ENCODE assay signal across 1 cellular context in the genomic region with DNA sequence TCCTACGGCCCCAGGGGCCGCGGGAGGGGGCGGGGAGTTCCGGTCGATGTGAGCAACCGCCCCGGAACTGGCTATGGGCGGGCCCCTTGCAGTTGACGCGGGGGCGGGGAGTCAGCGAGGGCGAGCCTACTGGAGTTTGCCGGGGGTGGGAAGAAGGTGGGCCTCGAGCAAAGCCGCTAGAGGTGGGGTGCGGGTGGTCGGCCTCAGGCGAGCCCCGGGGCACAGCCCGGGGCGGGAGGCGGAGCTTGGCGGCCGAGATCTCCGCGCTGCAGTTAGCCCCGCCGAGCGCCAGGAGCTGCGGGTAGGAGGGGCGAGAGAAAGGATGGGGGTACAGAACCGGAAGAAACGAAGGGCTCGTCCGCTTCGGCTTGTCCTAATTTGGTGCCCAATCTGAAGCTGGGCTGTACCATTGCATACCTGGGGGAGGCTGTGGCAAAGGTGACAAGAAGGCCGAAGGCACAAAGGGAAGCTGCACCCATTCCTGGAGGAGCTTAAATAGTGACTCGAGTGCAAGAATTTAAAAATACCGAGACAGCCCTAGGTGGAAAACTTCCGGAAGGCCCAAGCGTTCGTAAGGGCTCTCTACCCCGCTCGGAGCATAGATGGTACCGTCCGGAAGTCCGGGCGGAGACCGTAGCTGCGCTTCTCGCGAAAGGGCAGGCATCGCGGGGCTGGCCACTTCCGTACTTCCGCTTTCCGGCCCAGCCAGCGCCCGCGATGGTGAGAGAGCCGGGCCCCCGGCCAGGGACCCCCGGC.
TF ChIP-seq lines count a peak whose summit lies in the region.

Gene ARPC4, plus strand, starts transcription at position 678 of the 756 bp plus-strand sequence. Its CDS starts 40 bp downstream, at position 718.
A gene with protein sequence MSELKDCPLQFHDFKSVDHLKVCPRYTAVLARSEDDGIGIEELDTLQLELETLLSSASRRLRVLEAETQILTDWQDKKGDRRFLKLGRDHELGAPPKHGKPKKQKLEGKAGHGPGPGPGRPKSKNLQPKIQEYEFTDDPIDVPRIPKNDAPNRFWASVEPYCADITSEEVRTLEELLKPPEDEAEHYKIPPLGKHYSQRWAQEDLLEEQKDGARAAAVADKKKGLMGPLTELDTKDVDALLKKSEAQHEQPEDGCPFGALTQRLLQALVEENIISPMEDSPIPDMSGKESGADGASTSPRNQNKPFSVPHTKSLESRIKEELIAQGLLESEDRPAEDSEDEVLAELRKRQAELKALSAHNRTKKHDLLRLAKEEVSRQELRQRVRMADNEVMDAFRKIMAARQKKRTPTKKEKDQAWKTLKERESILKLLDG (minus strand): TSS at position 69 of the 756 bp plus-strand sequence. CDS start 1,007 bp downstream, outside the sequence.

TF ChIP-seq in K562, 482 proteins besides CTCF, POLR2A, EP300 and RAD21 (continued from another document and continues in another):
- TF ChIP-seq, protein P1, sequence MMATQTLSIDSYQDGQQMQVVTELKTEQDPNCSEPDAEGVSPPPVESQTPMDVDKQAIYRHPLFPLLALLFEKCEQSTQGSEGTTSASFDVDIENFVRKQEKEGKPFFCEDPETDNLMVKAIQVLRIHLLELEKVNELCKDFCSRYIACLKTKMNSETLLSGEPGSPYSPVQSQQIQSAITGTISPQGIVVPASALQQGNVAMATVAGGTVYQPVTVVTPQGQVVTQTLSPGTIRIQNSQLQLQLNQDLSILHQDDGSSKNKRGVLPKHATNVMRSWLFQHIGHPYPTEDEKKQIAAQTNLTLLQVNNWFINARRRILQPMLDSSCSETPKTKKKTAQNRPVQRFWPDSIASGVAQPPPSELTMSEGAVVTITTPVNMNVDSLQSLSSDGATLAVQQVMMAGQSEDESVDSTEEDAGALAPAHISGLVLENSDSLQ (IDR thresholded peaks at IDR 0.05): no peak
- TF ChIP-seq FOXA1 (IDR thresholded peaks at IDR 0.05; ENCODE audit: borderline replicate concordance) (no peak), HNRNPUL1 (IDR thresholded peaks at IDR 0.05; ENCODE audit: low read length) (no peak), ZNF766 (CRISPR knock-in tag; conservative IDR thresholded peaks at IDR 0.05) (no peak; the same call in 1 of the 2 replicates), MCM7 (IDR thresholded peaks at IDR 0.05) (no peak), KLF16 (IDR thresholded peaks at IDR 0.05) (no peak), ZBTB1 (CRISPR knock-in tag; IDR thresholded peaks at IDR 0.05; ENCODE audit: borderline replicate concordance, low read depth) (0 out of 2 replicates have a peak, but pooled peaks have one; percentile 35), ZNF699 (CRISPR knock-in tag; IDR thresholded peaks at IDR 0.05; ENCODE audit: insufficient replicate concordance) (no peak), YY1 (IDR thresholded peaks at IDR 0.05; ENCODE audit: borderline replicate concordance in 1 of 3, control insufficient read depth in 1 of 3, extremely low read depth in 1 of 3, insufficient read depth in 3 of 3, insufficient read length in 1 of 3, insufficient replicate concordance in 2 of 3, low read depth in 1 of 3, low read length in 2 of 3) (peak in 2 of 3 experiments; percentile 62 to 77), ZNF518B (CRISPR knock-in tag; IDR thresholded peaks at IDR 0.05) (no peak), ZNF140 (CRISPR knock-in tag; IDR thresholded peaks at IDR 0.05) (no peak), ZFX (CRISPR knock-in tag; IDR thresholded peaks at IDR 0.05) (peak; percentile 64; the same call in 1 of the 2 replicates), GABPB1 (CRISPR knock-in tag; IDR thresholded peaks at IDR 0.05) (peak; percentile 83), SAP30 (IDR thresholded peaks at IDR 0.05; ENCODE audit: borderline replicate concordance, insufficient read depth, low read depth, low read length, poor library complexity, severe bottlenecking) (peak; percentile 5), CBX8 (IDR thresholded peaks at IDR 0.05; ENCODE audit: borderline replicate concordance, extremely low read depth, low read depth, low read length, poor library complexity, severe bottlenecking) (no peak), MBD1 (CRISPR knock-in tag; IDR thresholded peaks at IDR 0.05) (no peak), HDAC1 (IDR thresholded peaks at IDR 0.05) (peak in 1 of 2 experiments; percentile 43; a peak in 1 of 4 replicates), XRCC5 (IDR thresholded peaks at IDR 0.05; ENCODE audit: low read depth, low read length) (no peak), ZNF583 (CRISPR knock-in tag; IDR thresholded peaks at IDR 0.05) (no peak), TCF7 (IDR thresholded peaks at IDR 0.05; ENCODE audit: borderline replicate concordance) (no peak), ARID4B (CRISPR knock-in tag; IDR thresholded peaks at IDR 0.05) (no peak; the same call in 1 of the 2 replicates), GTF2B (IDR thresholded peaks at IDR 0.05; ENCODE audit: extremely low read depth, insufficient read length) (no peak), ZZZ3 (IDR thresholded peaks at IDR 0.05) (0 out of 2 replicates have a peak, but pooled peaks have one; percentile 62), KAT2B (IDR thresholded peaks at IDR 0.05; ENCODE audit: low read depth, low read length) (no peak), HDAC8 (tag; IDR thresholded peaks at IDR 0.05) (no peak), FOXJ2 (tag; IDR thresholded peaks at IDR 0.05) (peak; percentile 75), KLF13 (tag; IDR thresholded peaks at IDR 0.05; ENCODE audit: borderline replicate concordance, low read depth) (0 out of 2 replicates have a peak, but pooled peaks have one; percentile 74), HMG20A (CRISPR knock-in tag; conservative IDR thresholded peaks at IDR 0.05) (no peak; the same call in 1 of the 2 replicates), ZNF263 (CRISPR knock-in tag; IDR thresholded peaks at IDR 0.05; ENCODE audit: borderline replicate concordance) (no peak), RCOR1 (IDR thresholded peaks at IDR 0.05; ENCODE audit: borderline replicate concordance in 1 of 2, low read depth in 2 of 2, low read length in 2 of 2) (no peak; a peak in 2 of 4 replicates), RUNX1 (IDR thresholded peaks at IDR 0.05; ENCODE audit: low read depth) (no peak; the same call in 1 of the 2 replicates), ATF7 (IDR thresholded peaks at IDR 0.05) (peak; percentile 100), THRA (IDR thresholded peaks at IDR 0.05) (no peak), IRF9 (tag; IDR thresholded peaks at IDR 0.05) (no peak), POLR2AphosphoS2 (IDR thresholded peaks at IDR 0.05; ENCODE audit: low read length) (no peak; the same call in 1 of the 2 replicates), TFAP4 (CRISPR knock-in tag; IDR thresholded peaks at IDR 0.05; ENCODE audit: borderline replicate concordance) (peak; percentile 73), DPF2 (IDR thresholded peaks at IDR 0.05) (no peak; the same call in 1 of the 2 replicates), SMAD4 (CRISPR knock-in tag; conservative IDR thresholded peaks at IDR 0.05) (no peak; the same call in 1 of the 2 replicates), SIN3B (IDR thresholded peaks at IDR 0.05; ENCODE audit: low read depth) (peak; percentile 40)
- TF ChIP-seq, protein P2, sequence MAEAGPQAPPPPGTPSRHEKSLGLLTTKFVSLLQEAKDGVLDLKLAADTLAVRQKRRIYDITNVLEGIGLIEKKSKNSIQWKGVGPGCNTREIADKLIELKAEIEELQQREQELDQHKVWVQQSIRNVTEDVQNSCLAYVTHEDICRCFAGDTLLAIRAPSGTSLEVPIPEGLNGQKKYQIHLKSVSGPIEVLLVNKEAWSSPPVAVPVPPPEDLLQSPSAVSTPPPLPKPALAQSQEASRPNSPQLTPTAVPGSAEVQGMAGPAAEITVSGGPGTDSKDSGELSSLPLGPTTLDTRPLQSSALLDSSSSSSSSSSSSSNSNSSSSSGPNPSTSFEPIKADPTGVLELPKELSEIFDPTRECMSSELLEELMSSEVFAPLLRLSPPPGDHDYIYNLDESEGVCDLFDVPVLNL (CRISPR knock-in tag; IDR thresholded peaks at IDR 0.05; ENCODE audit: low read depth): no peak
